Comparison of ENCODE assay signal across 16 cellular contexts in the genomic region with DNA sequence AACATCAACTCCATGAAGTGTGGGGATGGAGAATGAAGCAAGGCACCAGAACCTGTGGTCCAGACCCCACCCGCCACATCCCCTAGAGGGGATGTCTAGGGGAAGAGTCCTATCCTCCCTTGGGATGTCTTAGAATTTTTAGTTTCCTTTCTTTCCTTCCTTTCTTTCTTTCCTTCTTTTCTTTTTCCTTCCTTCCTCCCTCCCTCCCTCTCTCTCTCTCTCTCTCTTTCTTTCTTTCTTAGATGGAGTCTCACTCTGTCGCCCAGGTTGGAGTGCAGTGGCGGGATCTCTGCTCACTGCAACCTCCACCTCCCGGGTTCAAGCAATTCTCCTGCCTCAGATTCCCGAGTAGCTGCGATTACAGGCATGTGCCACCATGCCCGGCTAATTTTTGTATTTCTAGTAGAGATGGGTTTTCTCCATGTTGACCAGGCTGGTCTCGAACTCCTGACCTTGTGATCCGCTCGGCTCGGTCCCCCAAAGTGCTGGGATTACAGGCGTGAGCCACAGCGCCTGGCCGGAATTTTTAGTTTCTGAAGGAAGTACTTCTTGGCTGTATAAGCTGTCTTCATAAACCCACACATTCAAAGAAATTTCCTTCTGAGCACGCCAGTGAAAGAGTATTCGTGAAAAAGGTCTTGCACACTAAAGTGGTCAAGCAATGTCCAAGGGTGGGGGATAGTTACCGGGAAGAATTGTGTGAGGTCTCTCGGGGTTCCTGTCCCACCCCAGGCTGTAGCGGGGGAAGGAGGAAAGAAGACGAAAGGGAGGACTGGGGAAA. TPM values are rescaled to one million over a fixed set of nuclear protein-coding genes. Genes with fewer than 3 reads are reported as not detected.
DNase-seq lines count a peak whose midpoint lies in the region; ATAC-seq, FAIRE-seq and TF ChIP-seq lines count a peak whose summit lies in the region.
"Had no signal": no experiment of that assay in that cellular context is flagged by ENCODE, and none has a peak within 500 bp of the region (broad histone marks: within the 10 kb centered on the region; RNA-seq: fewer than 3 reads in every experiment).

No MANE protein-coding gene starts in this region.

- FAIRE-seq in kidney (lab: Jason Lieb, UNC): no peak

- H3K4me1 ChIP-seq in OCI-LY7 (ENCODE audit: insufficient read depth, low read length, poor library complexity, severe bottlenecking) (peaks cover 11% of the 10 kb centered on the region), kidney (ENCODE audit: control insufficient read depth in 1 of 2, insufficient read depth in 1 of 2, low read depth in 1 of 2, low read length in 2 of 2) (no peaks in the 10 kb centered on the region), spleen (peaks cover 0 to 7% (median 6%) of the 10 kb centered on the region in 6 donors)
- H3K4me1 ChIP-seq: HAP-1 had no signal

- no peak overlapping the region for H3K9ac ChIP-seq in kidney (ENCODE audit: low read length in 2 of 2)

- H2AFZ ChIP-seq in OCI-LY7 (ENCODE audit: low read length): 0 out of 2 replicates have a peak overlapping the region, but pooled peaks have one; percentile 18

- CTCF ChIA-PET in OCI-LY7 (lab: Charles Lee; ENCODE audit: unreplicated experiment): interaction anchor here (0.6 to 1.3 kb wide), 2 partner anchors 38 to 978 kb away, joined by 3 to 5 read pairs; a partner anchor contains a TSS

- WGBS in spleen, 5 donors: 75 to 82% (median 77%) methylated on average over 20 of the region's 20 CpGs

- no peaks in the 10 kb centered on the region for H3K79me2 ChIP-seq in OCI-LY7 (ENCODE audit: insufficient read depth, low read depth, low read length)

- intact Hi-C loops in OCI-LY7 (cut with micrococcal nuclease; ENCODE audit: unreplicated experiment): loop anchor here (2.0 kb wide), 1 partner anchor 37 kb away; a partner anchor contains a TSS
- intact Hi-C loops in kidney (cut with DNase I): no loop called here
- intact Hi-C loops in spleen (cut with DNase I; ENCODE audit: low total_unique reads): no loop called here

- H3K9me3 ChIP-seq in OCI-LY7 (ENCODE audit: low read length): no peaks in the 10 kb centered on the region
- no peaks in the 10 kb centered on the region for H3K9me3 ChIP-seq in kidney (ENCODE audit: control insufficient read depth in 1 of 2, low read length in 2 of 2)
- H3K9me3 ChIP-seq in spleen: no peaks in the 10 kb centered on the region
- H3K9me3 ChIP-seq: HAP-1 had no signal

- no TSS peak for BruUV-seq in OCI-LY7 (replicated peaks; lab: Mats Ljungman, UMichigan)

- no peak overlapping the region for H3K4me3 ChIP-seq in OCI-LY7 (ENCODE audit: low read depth, low read length, poor library complexity, severe bottlenecking)
- H3K4me3 ChIP-seq in kidney (ENCODE audit: low read length in 2 of 2): no peak overlapping the region
- H3K4me3 ChIP-seq in spleen: no peak overlapping the region
- H3K4me3 ChIP-seq: HAP-1 had no signal

- POLR2A ChIA-PET in OCI-LY7 (lab: Charles Lee): interaction anchor here (0.7 to 2.5 kb wide), 6 partner anchors 16 to 67 kb away, joined by 3 to 12 read pairs (median 6); a partner anchor contains a TSS

- H4K20me1 ChIP-seq in OCI-LY7 (ENCODE audit: insufficient read depth, low read length): no peaks in the 10 kb centered on the region

- TF ChIP-seq CTCF in OCI-LY7 (conservative IDR thresholded peaks at IDR 0.05; ENCODE audit: low read length): no peak
- peak; percentile 1 for TF ChIP-seq CTCF in kidney (IDR thresholded peaks at IDR 0.05; ENCODE audit: borderline replicate concordance, extremely low read depth, insufficient read depth)
- TF ChIP-seq CTCF in spleen (IDR thresholded peaks at IDR 0.05 in 8 of 11, conservative IDR thresholded peaks at IDR 0.05 in 3 of 11): no peak

- peak; percentile 16 for DNase-seq in activated effector memory CD4-positive, alpha-beta T cell treated with anti-CD3 and anti-CD28 coated beads, Interleukin-2, amount 50 U/mL, for 16 hours
- no peak for DNase-seq in activated effector memory CD4-positive, alpha-beta T cell treated with Interleukin-2 at 50 U/mL for 16 hours
- no peak for DNase-seq in OCI-LY7 (ENCODE audit: low spot score)
- no peak for DNase-seq in kidney
- peak; percentile 17 for DNase-seq in spleen
- DNase-seq in NOMO-1 treated with DMSO at 0.1 percent for 48 hours (lab: John Stamatoyannopoulos, UW; ENCODE audit: unreplicated experiment): no peak
- DNase-seq in NK-92 treated with Interleukin-12 subunit alpha and Interleukin-12 subunit beta, amount 100 ng/mL, for 24 hours (lab: John Stamatoyannopoulos, UW): no peak
- DNase-seq: DMS79 treated with DMSO at 0.1 percent for 48 hours, GDM1, NCI-H2107, NCI-H226, SHP77 had no signal

- no peak overlapping the region for H3K27ac ChIP-seq in OCI-LY7 (ENCODE audit: low read depth, low read length, poor library complexity, severe bottlenecking)
- H3K27ac ChIP-seq in kidney (ENCODE audit: low read depth in 2 of 2, low read length in 2 of 2): no peak overlapping the region
- no peak overlapping the region for H3K27ac ChIP-seq in spleen
- H3K27ac ChIP-seq: 22Rv1, C4-2B had no signal

- H3K4me2 ChIP-seq in OCI-LY7 (ENCODE audit: low read length): peak overlapping the region; percentile 4; the same call in 1 of the 2 replicates

- H3K9me2 ChIP-seq in OCI-LY7 (ENCODE audit: insufficient read depth, low read length): no peaks in the 10 kb centered on the region

- TF ChIP-seq POLR2A in spleen (IDR thresholded peaks at IDR 0.05): no peak

- peaks cover 0 to 15% (median 9%) of the 10 kb centered on the region in 7 donors for H3K27me3 ChIP-seq in spleen (replicated peaks in 1 of 7)

- no peak for ATAC-seq in GM18498 (IDR thresholded peaks at IDR 0.05; ENCODE audit: unreplicated experiment)

- H3K36me3 ChIP-seq in OCI-LY7 (ENCODE audit: insufficient read depth, low read length) (no peaks in the 10 kb centered on the region), kidney (ENCODE audit: control insufficient read depth in 1 of 2, insufficient read depth in 2 of 2, low read length in 2 of 2) (no peaks in the 10 kb centered on the region), spleen (no peaks in the 10 kb centered on the region)
- H3K36me3 ChIP-seq: HAP-1 had no signal

RNA-seq across cellular contexts. Expression of a gene that starts 20.8 kb away (rescaled TPM):
- total RNA-seq in OCI-LY7 (2014; rRNA removed; shearing (Covaris generic)): 3.8 and 4.8 TPM in 2 replicates
- total RNA-seq in OCI-LY7 (2022) (4.3 and 7.3 TPM in 2 replicates), kidney (0.13 TPM), spleen (under 1 TPM in 3 of 7 donors, not detected in 4; 0.34 to 0.54 (median 0.37) TPM)
- polyA plus RNA-seq in kidney (ENCODE audit: insufficient read depth, low read depth, low replicate concordance) (0.28 TPM), spleen (under 1 TPM; 0.06 to 0.65 (median 0.11) TPM)

RNA-seq across cellular contexts. Expression of a gene that starts 37.3 kb away (rescaled TPM):
- total RNA-seq in OCI-LY7 (2014; rRNA removed; shearing (Covaris generic)): 18.2 and 22.0 TPM in 2 replicates
- total RNA-seq in OCI-LY7 (2022): 25.0 and 25.4 TPM in 2 replicates
- total RNA-seq in kidney: 19.2 TPM
- 3.4 TPM for polyA plus RNA-seq in kidney (ENCODE audit: insufficient read depth, low read depth, low replicate concordance)
- 10 to 100 TPM; 18.4 to 23.6 (median 21.7) TPM for total RNA-seq in spleen
- 1 to 10 TPM; 4.6 to 9.9 (median 5.6) TPM for polyA plus RNA-seq in spleen

RNA-seq across cellular contexts. Expression of a gene that starts 37.8 kb away (rescaled TPM):
- total RNA-seq in OCI-LY7 (2014; rRNA removed; shearing (Covaris generic)): 120 and 136 TPM in 2 replicates
- total RNA-seq in OCI-LY7 (2022): 153 and 181 TPM in 2 replicates
- 79.3 TPM for total RNA-seq in kidney
- 72.4 TPM for polyA plus RNA-seq in kidney (ENCODE audit: insufficient read depth, low read depth, low replicate concordance)
- 10 to 100 TPM; 50.0 to 72.8 (median 67.6) TPM for total RNA-seq in spleen
- polyA plus RNA-seq in spleen: 10 to 100 TPM; 68.1 to 80.4 (median 79.9) TPM

Comparison
In these comparisons a context has a peak if more than half of its experiments do, and no peak if none do; other contexts are left out.
1. DNase-seq: peak in activated effector memory CD4-positive, alpha-beta T cell treated with anti-CD3 and anti-CD28 coated beads, Interleukin-2, amount 50 U/mL, for 16 hours (single experiment) and spleen (single experiment); none in activated effector memory CD4-positive, alpha-beta T cell treated with Interleukin-2 at 50 U/mL for 16 hours (single experiment), OCI-LY7 (single experiment), kidney (single experiment), NOMO-1 treated with DMSO at 0.1 percent for 48 hours (single experiment) and NK-92 treated with Interleukin-12 subunit alpha and Interleukin-12 subunit beta, amount 100 ng/mL, for 24 hours (single experiment).